In genomic region chr16:4771646-4772045, GRCh38 we compare ENCODE assay signal across 28 cellular contexts. TPM values are rescaled to one million over a fixed set of nuclear protein-coding genes. Genes with fewer than 3 reads are reported as not detected.
A peak's percentile ranks its signal among the peaks of the same experiment; 100 is the strongest.
DNase-seq lines count a peak whose midpoint lies in the region; ATAC-seq, FAIRE-seq and TF ChIP-seq lines count a peak whose summit lies in the region.
"Had no signal": no experiment of that assay in that cellular context is flagged by ENCODE, and none has a peak within 500 bp of the region (broad histone marks: within the 10 kb centered on the region; RNA-seq: fewer than 3 reads in every experiment).

No MANE protein-coding gene starts in this region.

- no peak overlapping the region for H3K9ac ChIP-seq in astrocyte (ENCODE audit: low read length)

- H3K27ac Mint-ChIP-seq in astrocyte (ENCODE audit: unreplicated experiment) = no peak overlapping the region
- H3K27ac Mint-ChIP-seq: T-helper 1 cell treated with Interleukin-12 subunit alpha and Interleukin-12 subunit beta and Interleukin-4 antibody, amounts not matched to agents 30 μg/mL and 1 μg/mL, for 36 hours had no signal

- no peak overlapping the region for H3K4me3 Mint-ChIP-seq in astrocyte (ENCODE audit: unreplicated experiment)
- H3K4me3 Mint-ChIP-seq: T-helper 1 cell treated with Interleukin-12 subunit alpha and Interleukin-12 subunit beta and Interleukin-4 antibody, amounts not matched to agents 30 μg/mL and 1 μg/mL, for 36 hours had no signal

- H3K4me1 ChIP-seq in SJCRH30 (peaks cover 4% of the 10 kb centered on the region; the same call in 1 of the 2 replicates), astrocyte (ENCODE audit: insufficient read depth, low read length) (no peaks in the 10 kb centered on the region)

- H3K4me1 Mint-ChIP-seq in astrocyte (ENCODE audit: low read depth, unreplicated experiment) = peaks cover 5% of the 10 kb centered on the region

- H3K27ac ChIP-seq in SJCRH30 (no peak overlapping the region), astrocyte (ENCODE audit: low read depth, low read length) (no peak overlapping the region)
- H3K27ac ChIP-seq: HL-60, PC-9, SJSA1 had no signal

- peak; percentile 56 for DNase-seq in GM10266 (ENCODE audit: extremely low spot score)
- DNase-seq in SJCRH30 = peak; percentile 29 to 40
- DNase-seq in astrocyte (ENCODE audit: low read depth) = no peak
- no peak for DNase-seq in AG08395 (ENCODE audit: low spot score)
- no peak for DNase-seq in mesenteric fat pad (ENCODE audit: low spot score)
- DNase-seq: 8988T, ACHN, Calu3, DMS79 treated with DMSO at 0.1 percent for 48 hours, GF-D8, KBM-7, MG63, NCI-H1105 treated with DMSO at 0.1 percent for 48 hours, NCI-H146, NCI-H1930, NCI-H446, NCI-H524 treated with DMSO at 0.1 percent for 48 hours, NCI-H774, PC-9 had no signal

- no peaks in the 10 kb centered on the region for H4K20me1 ChIP-seq in astrocyte (ENCODE audit: insufficient read depth, low read length)

- H3K9me3 ChIP-seq in SJCRH30 (replicated peaks) = no peaks in the 10 kb centered on the region
- no peaks in the 10 kb centered on the region for H3K9me3 ChIP-seq in astrocyte (ENCODE audit: insufficient read depth, low read depth, low read length)
- H3K9me3 ChIP-seq: MG63 had no signal

- ATAC-seq in HG03108 (IDR thresholded peaks at IDR 0.05; ENCODE audit: unreplicated experiment) = no peak
- ATAC-seq: HCT116, Right ventricle myocardium inferior had no signal

- no peak for FAIRE-seq in astrocyte (lab: Jason Lieb, UNC)

- no peaks in the 10 kb centered on the region for H3K27me3 Mint-ChIP-seq in astrocyte (ENCODE audit: low read depth, unreplicated experiment)

- H3K36me3 ChIP-seq in SJCRH30 (no peaks in the 10 kb centered on the region), astrocyte (ENCODE audit: insufficient read depth, low read length) (no peaks in the 10 kb centered on the region)

- no peak for TF ChIP-seq CTCF in GM10266 (IDR thresholded peaks at IDR 0.05; ENCODE audit: control insufficient read depth, insufficient read depth, low read depth, missing control alignments)
- no peak for TF ChIP-seq CTCF in astrocyte (IDR thresholded peaks at IDR 0.05; ENCODE audit: insufficient read depth, low read depth, low read length)

- H3K4me3 ChIP-seq in SJCRH30 = no peak overlapping the region
- H3K4me3 ChIP-seq in astrocyte (ENCODE audit: insufficient read depth, low read depth, low read length) = no peak overlapping the region
- H3K4me3 ChIP-seq: MG63, PC-9, SJSA1 had no signal

- H3K9me3 Mint-ChIP-seq in astrocyte (ENCODE audit: unreplicated experiment) = peaks cover 2% of the 10 kb centered on the region
- H3K9me3 Mint-ChIP-seq: T-helper 1 cell treated with Interleukin-12 subunit alpha and Interleukin-12 subunit beta and Interleukin-4 antibody, amounts not matched to agents 30 μg/mL and 1 μg/mL, for 36 hours had no signal

- H3K36me3 Mint-ChIP-seq in astrocyte (ENCODE audit: low read depth, unreplicated experiment) = peaks cover 1% of the 10 kb centered on the region

- H2AFZ ChIP-seq in astrocyte (ENCODE audit: low read depth, low read length) = peak overlapping the region; percentile 23
- H2AFZ ChIP-seq: PC-9 had no signal

- peaks cover 6% of the 10 kb centered on the region for H3K79me2 ChIP-seq in astrocyte (ENCODE audit: insufficient read depth, low read length)

- H3K27me3 ChIP-seq in SJCRH30 (no peaks in the 10 kb centered on the region), astrocyte (ENCODE audit: insufficient read depth, low read length) (no peaks in the 10 kb centered on the region)
- H3K27me3 ChIP-seq: MG63, SJSA1 had no signal

- no peak overlapping the region for H3K4me2 ChIP-seq in astrocyte (ENCODE audit: low read length)
- H3K4me2 ChIP-seq: PC-9 had no signal

RNA-seq across cellular contexts. Expression of gene ZNF500, which starts 4.7 kb away (rescaled TPM):
- total RNA-seq in SJCRH30 (2014; rRNA removed; shearing (Covaris generic)) = 7.6 and 7.8 TPM in 2 replicates
- total RNA-seq in astrocyte (12.2 and 14.6 TPM in 2 replicates), mesenteric fat pad (12.4 TPM)

RNA-seq across cellular contexts. Expression of gene SEPTIN12, which starts 16.5 kb away (rescaled TPM):
- not detected in 2 replicates for total RNA-seq in SJCRH30 (2014; rRNA removed; shearing (Covaris generic))
- total RNA-seq in astrocyte = 4.4 and 5.9 TPM in 2 replicates
- total RNA-seq in mesenteric fat pad = not detected
- total RNA-seq: Calu3, H4, LHCN-M2, PC-9, Right ventricle myocardium inferior, RPMI7951, SJSA1 had no signal

RNA-seq across cellular contexts. Expression of gene SMIM22, which starts 23.5 kb away (rescaled TPM):
- not detected in 2 replicates for total RNA-seq in SJCRH30 (2014; rRNA removed; shearing (Covaris generic))
- total RNA-seq in astrocyte (not detected in 2 replicates), mesenteric fat pad (not detected)
- total RNA-seq: H4, LHCN-M2, Right ventricle myocardium inferior, RPMI7951, SJSA1 had no signal

RNA-seq across cellular contexts. Expression of gene ROGDI, which starts 30.8 kb away (rescaled TPM):
- total RNA-seq in SJCRH30 (2014; rRNA removed; shearing (Covaris generic)) = 15.1 and 20.5 TPM in 2 replicates
- 33.6 and 38.0 TPM in 2 replicates for total RNA-seq in astrocyte
- total RNA-seq in mesenteric fat pad = 9.0 TPM

RNA-seq across cellular contexts. Expression of gene DNAAF8, which starts 37.3 kb away (rescaled TPM):
- 0.06 and 0.25 TPM in 2 replicates for total RNA-seq in SJCRH30 (2014; rRNA removed; shearing (Covaris generic))
- total RNA-seq in astrocyte (2.7 and 2.9 TPM in 2 replicates), mesenteric fat pad (1.3 TPM)

Comparison
In these comparisons a context has a peak if more than half of its experiments do, and no peak if none do; other contexts are left out.
1. DNase-seq: peak in GM10266 (single experiment) and SJCRH30 (2 of 2); none in astrocyte (single experiment), AG08395 (single experiment) and mesenteric fat pad (single experiment).